In the genomic region with DNA sequence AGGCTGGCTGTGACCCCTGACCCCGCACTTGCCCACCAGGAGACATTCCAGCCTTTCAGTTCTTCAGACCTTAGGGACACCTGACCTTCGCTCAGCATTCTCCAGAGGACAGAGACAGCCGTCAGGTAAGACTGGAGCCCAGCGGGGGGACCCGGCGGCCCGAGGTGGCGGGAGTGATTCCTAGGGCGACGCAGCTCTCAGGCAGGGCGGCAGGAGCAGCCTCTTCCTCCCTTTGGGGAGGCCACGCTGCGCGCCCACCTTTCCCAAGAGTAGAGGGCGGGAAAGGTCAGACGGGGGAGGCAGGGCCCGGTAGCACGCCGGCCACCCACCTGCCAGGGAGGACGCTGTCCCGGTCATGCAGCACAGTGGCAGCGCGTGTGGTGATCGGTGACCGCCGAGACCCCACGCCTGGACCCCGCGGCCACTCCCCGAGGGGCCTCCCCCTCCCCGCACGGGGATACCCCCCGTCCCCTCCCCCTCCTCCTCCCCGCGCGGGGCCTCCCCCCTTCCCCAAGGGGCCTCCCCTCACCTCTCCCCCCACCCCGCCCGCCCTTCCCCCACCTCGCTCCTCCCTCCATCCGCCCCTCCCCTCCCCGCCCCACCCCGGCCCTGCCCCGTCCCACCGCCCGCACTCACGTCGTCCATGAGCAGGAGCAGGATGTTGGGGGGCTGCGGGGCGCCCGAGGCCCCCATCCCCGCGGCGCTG, we compare ENCODE assay signal across 9 cellular contexts. TPM values are rescaled to one million over a fixed set of nuclear protein-coding genes. Genes with fewer than 3 reads are reported as not detected.
A peak's percentile ranks its signal among the peaks of the same experiment; 100 is the strongest.
DNase-seq lines count a peak whose midpoint lies in the region; ATAC-seq, FAIRE-seq and TF ChIP-seq lines count a peak whose summit lies in the region.
"Had no signal": no experiment of that assay in that cellular context is flagged by ENCODE, and none has a peak within 500 bp of the region (broad histone marks: within the 10 kb centered on the region; RNA-seq: fewer than 3 reads in every experiment).

No MANE protein-coding gene starts in this region.

- H3K36me3 Mint-ChIP-seq in activated T-cell treated with anti-CD3 and anti-CD28 coated beads, Interleukin-2, amount 50 U/mL, for 72 hours (ENCODE audit: insufficient read depth in 2 of 2), result peaks cover 3 to 5% of the 10 kb centered on the region in 2 donors

- no peak overlapping the region for H2AFZ ChIP-seq in hepatocyte

- WGBS in A549 (ENCODE audit: missing lambda C conversion rate), result 60% methylated on average over 17 of the region's 53 CpGs
- 13% methylated on average over 22 of the region's 53 CpGs for WGBS in hepatocyte (ENCODE audit: low lambda C conversion rate, missing lambda C conversion rate)

- peak; percentile 53 to 60; a peak in 5 of 6 replicates for ATAC-seq in A549
- peak; percentile 49 to 55 for ATAC-seq in activated T-cell treated with anti-CD3 and anti-CD28 coated beads, Interleukin-2, amount 50 U/mL, for 72 hours (replicated peaks in 1 of 2)
- no peak for ATAC-seq in sciatic nerve

- no peak for TF ChIP-seq EP300 in A549 (IDR thresholded peaks at IDR 0.05)

- H3K4me2 ChIP-seq in A549, result peak overlapping the region; percentile 89
- peak overlapping the region; percentile 98 for H3K4me2 ChIP-seq in hepatocyte

- peaks cover 3% of the 10 kb centered on the region for H4K20me1 ChIP-seq in hepatocyte (ENCODE audit: insufficient read depth, poor library complexity, severe bottlenecking)

- peak overlapping the region; percentile 81 to 92 for H3K27ac ChIP-seq in A549
- H3K27ac ChIP-seq in hepatocyte, result no peak overlapping the region
- H3K27ac ChIP-seq in skin epidermis, result peak overlapping the region; percentile 45 to 94 (median 88)

- FAIRE-seq in A549 (lab: Jason Lieb, UNC), result no peak
- FAIRE-seq: endometrium had no signal

- H3K9me3 Mint-ChIP-seq in activated T-cell treated with anti-CD3 and anti-CD28 coated beads, Interleukin-2, amount 50 U/mL, for 72 hours, result no peaks in the 10 kb centered on the region

- H3K4me1 Mint-ChIP-seq in activated T-cell treated with anti-CD3 and anti-CD28 coated beads, Interleukin-2, amount 50 U/mL, for 72 hours (ENCODE audit: low read depth), result peaks cover 30% of the 10 kb centered on the region

- POLR2A ChIA-PET in A549 (lab: Yijun Ruan, JAX), result interaction anchor here (0.6 to 2.1 kb wide), 5 partner anchors 14 to 50 kb away, joined by 3 to 33 read pairs (median 3); a partner anchor contains a TSS

- H3K27ac Mint-ChIP-seq in activated T-cell treated with anti-CD3 and anti-CD28 coated beads, Interleukin-2, amount 50 U/mL, for 72 hours, result no peak overlapping the region

- peak overlapping the region; percentile 99 to 100 for H3K4me3 Mint-ChIP-seq in activated T-cell treated with anti-CD3 and anti-CD28 coated beads, Interleukin-2, amount 50 U/mL, for 72 hours

- CTCF ChIA-PET in A549 (lab: Yijun Ruan, JAX), result interaction anchor here (0.8 to 3.1 kb wide), 10 partner anchors 10 to 311 kb away, joined by 3 to 39 read pairs (median 4); a partner anchor contains a TSS

- no peaks in the 10 kb centered on the region for H3K36me3 ChIP-seq in hepatocyte (replicated peaks; ENCODE audit: insufficient read depth, low read depth)

- H3K4me1 ChIP-seq in A549 (peaks cover 19% of the 10 kb centered on the region), hepatocyte (ENCODE audit: insufficient read depth) (peaks cover 11% of the 10 kb centered on the region)

- no peaks in the 10 kb centered on the region for H3K9me2 ChIP-seq in hepatocyte (replicated peaks; ENCODE audit: insufficient read depth)

- H3K9me3 ChIP-seq in A549, result no peaks in the 10 kb centered on the region
- H3K9me3 ChIP-seq in hepatocyte (ENCODE audit: low read depth), result no peaks in the 10 kb centered on the region

- intact Hi-C loops in sciatic nerve (cut with DNase I), result no loop called here

- no peak for TF ChIP-seq POLR2A in A549 (IDR thresholded peaks at IDR 0.05; ENCODE audit: low read length)

- no peaks in the 10 kb centered on the region for H3K27me3 Mint-ChIP-seq in activated T-cell treated with anti-CD3 and anti-CD28 coated beads, Interleukin-2, amount 50 U/mL, for 72 hours (ENCODE audit: low read depth)

- DNase-seq in A549 (ENCODE audit: low read depth in 1 of 2, low spot score in 1 of 2), result no peak
- DNase-seq in HFF-Myc (ENCODE audit: extremely low read depth, low read depth), result no peak
- DNase-seq in activated T-cell treated with anti-CD3 and anti-CD28 coated beads, Interleukin-2, amount 50 U/mL, for 72 hours, result peak; percentile 16 to 25
- no peak for DNase-seq in hepatocyte (ENCODE audit: low spot score)
- no peak for DNase-seq in sciatic nerve (ENCODE audit: low spot score)
- no peak for DNase-seq in superior temporal gyrus (ENCODE audit: extremely low spot score)
- no peak for DNase-seq in NCI-H82 treated with DMSO at 0.1 percent for 48 hours (lab: John Stamatoyannopoulos, UW; ENCODE audit: unreplicated experiment)

- H3K27me3 ChIP-seq in hepatocyte, result no peaks in the 10 kb centered on the region

- peak overlapping the region; percentile 72 for H3K4me3 ChIP-seq in A549
- H3K4me3 ChIP-seq in HFF-Myc (replicated peaks; ENCODE audit: low read depth, low read length), result peak overlapping the region; percentile 98
- H3K4me3 ChIP-seq in hepatocyte, result peak overlapping the region; percentile 45
- peak overlapping the region; percentile 73 to 99 (median 93) for H3K4me3 ChIP-seq in skin epidermis

- no peak for TF ChIP-seq RAD21 in A549 (conservative IDR thresholded peaks at IDR 0.05 in 1 of 2, IDR thresholded peaks at IDR 0.05 in 1 of 2)

- TF ChIP-seq CTCF in A549 (IDR thresholded peaks at IDR 0.05) (no peak), HFF-Myc (IDR thresholded peaks at IDR 0.05; ENCODE audit: low read depth, low read length, missing control alignments) (no peak), hepatocyte (IDR thresholded peaks at IDR 0.05; ENCODE audit: poor library complexity) (no peak)

- H3K79me2 ChIP-seq in hepatocyte, result peaks cover 27% of the 10 kb centered on the region

TF ChIP-seq in A549, 52 proteins besides CTCF, POLR2A, EP300 and RAD21 (continues in another document):
- TF ChIP-seq TFCP2L1 (CRISPR knock-in tag; IDR thresholded peaks at IDR 0.05), result no peak
- TF ChIP-seq HOXB13 (CRISPR knock-in tag; IDR thresholded peaks at IDR 0.05; ENCODE audit: low read depth), result no peak

RNA-seq across cellular contexts. Expression of a gene that starts 0.5 kb away (rescaled TPM):
- polyA plus RNA-seq in A549 (2011; rRNA removed) (7.0 and 14.7 TPM in 2 replicates), A549 (2017; fragmentation: RNase III; extraction: RNeasy Plus Mini Kit Qiagen cat#74134 plus additional on column Dnase treatment) (27.9 to 31.2 TPM (median 29.9 TPM) in 3 replicates), hepatocyte (38.9 and 53.5 TPM in 2 replicates)
- 17.3 and 22.2 TPM in 2 replicates for polyA plus RNA-seq in A549 (2012; cell fraction: cytosol; rRNA removed)
- polyA plus RNA-seq in A549 (2012; cell fraction: nucleus; rRNA removed), result 38.9 and 41.1 TPM in 2 replicates
- polyA minus RNA-seq in A549 (2011; rRNA and poly(A)+ RNA removed), result 9.8 and 10.2 TPM in 2 replicates
- 10 to 100 TPM; 26.1 to 31.7 TPM for total RNA-seq in activated T-cell treated with anti-CD3 and anti-CD28 coated beads, Interleukin-2, amount 50 U/mL, for 72 hours
- total RNA-seq in hepatocyte (19.6 and 22.4 TPM in 2 replicates), sciatic nerve (41.1 TPM)

RNA-seq across cellular contexts. Expression of a gene that starts 0.7 kb away (rescaled TPM):
- polyA plus RNA-seq in A549 (2011; rRNA removed) (70.3 and 77.0 TPM in 2 replicates), A549 (2017; fragmentation: RNase III; extraction: RNeasy Plus Mini Kit Qiagen cat#74134 plus additional on column Dnase treatment) (69.4 to 80.2 TPM (median 77.5 TPM) in 3 replicates), hepatocyte (191 and 215 TPM in 2 replicates)
- 81.5 and 101 TPM in 2 replicates for polyA plus RNA-seq in A549 (2012; cell fraction: cytosol; rRNA removed)
- polyA plus RNA-seq in A549 (2012; cell fraction: nucleus; rRNA removed), result 63.1 and 63.3 TPM in 2 replicates
- polyA minus RNA-seq in A549 (2011; rRNA and poly(A)+ RNA removed), result 28.6 and 47.8 TPM in 2 replicates
- total RNA-seq in activated T-cell treated with anti-CD3 and anti-CD28 coated beads, Interleukin-2, amount 50 U/mL, for 72 hours, result 10 to 100 TPM; 32.0 to 35.2 TPM
- total RNA-seq in hepatocyte (58.7 and 70.8 TPM in 2 replicates), sciatic nerve (41.2 TPM)

RNA-seq across cellular contexts. Expression of a gene that starts 10.2 kb away (rescaled TPM):
- polyA plus RNA-seq in A549 (2011; rRNA removed) (not detected in 2 replicates), A549 (2017; fragmentation: RNase III; extraction: RNeasy Plus Mini Kit Qiagen cat#74134 plus additional on column Dnase treatment) (not detected in 3 replicates), hepatocyte (not detected in 2 replicates)
- not detected in 2 replicates for polyA plus RNA-seq in A549 (2012; cell fraction: cytosol; rRNA removed)
- polyA plus RNA-seq in A549 (2012; cell fraction: nucleus; rRNA removed), result 0.17 TPM in 1 of 2 replicates, not detected in the other
- polyA minus RNA-seq in A549 (2011; rRNA and poly(A)+ RNA removed), result not detected in 2 replicates
- not detected for total RNA-seq in activated T-cell treated with anti-CD3 and anti-CD28 coated beads, Interleukin-2, amount 50 U/mL, for 72 hours
- total RNA-seq in hepatocyte (not detected in 2 replicates), sciatic nerve (not detected)

RNA-seq across cellular contexts. Expression of a gene that starts 44.5 kb away (rescaled TPM):
- polyA plus RNA-seq in A549 (2011; rRNA removed) (113 and 115 TPM in 2 replicates), A549 (2017; fragmentation: RNase III; extraction: RNeasy Plus Mini Kit Qiagen cat#74134 plus additional on column Dnase treatment) (252 to 259 TPM (median 258 TPM) in 3 replicates), hepatocyte (237 and 273 TPM in 2 replicates)
- 223 and 291 TPM in 2 replicates for polyA plus RNA-seq in A549 (2012; cell fraction: cytosol; rRNA removed)
- polyA plus RNA-seq in A549 (2012; cell fraction: nucleus; rRNA removed), result 199 and 257 TPM in 2 replicates
- 54.2 and 54.5 TPM in 2 replicates for polyA minus RNA-seq in A549 (2011; rRNA and poly(A)+ RNA removed)
- 100 to 1,000 TPM; 116 to 139 TPM for total RNA-seq in activated T-cell treated with anti-CD3 and anti-CD28 coated beads, Interleukin-2, amount 50 U/mL, for 72 hours
- total RNA-seq in hepatocyte (101 and 119 TPM in 2 replicates), sciatic nerve (46.0 TPM)

RNA-seq across cellular contexts. Expression of a gene that starts 52.7 kb away (rescaled TPM):
- polyA plus RNA-seq in A549 (2011; rRNA removed) (3.4 and 3.8 TPM in 2 replicates), A549 (2017; fragmentation: RNase III; extraction: RNeasy Plus Mini Kit Qiagen cat#74134 plus additional on column Dnase treatment) (16.0 to 17.5 TPM (median 17.0 TPM) in 3 replicates), hepatocyte (5.1 and 6.8 TPM in 2 replicates)
- polyA plus RNA-seq in A549 (2012; cell fraction: cytosol; rRNA removed), result 30.8 and 47.0 TPM in 2 replicates
- polyA plus RNA-seq in A549 (2012; cell fraction: nucleus; rRNA removed), result 41.9 and 85.6 TPM in 2 replicates
- polyA minus RNA-seq in A549 (2011; rRNA and poly(A)+ RNA removed), result 4.1 and 6.5 TPM in 2 replicates
- total RNA-seq in activated T-cell treated with anti-CD3 and anti-CD28 coated beads, Interleukin-2, amount 50 U/mL, for 72 hours, result 100 to 1,000 TPM; 167 to 172 TPM
- total RNA-seq in hepatocyte (5.2 and 6.9 TPM in 2 replicates), sciatic nerve (0.76 TPM)

Comparison
In these comparisons a context has a peak if more than half of its experiments do, and no peak if none do; other contexts are left out.
1. DNase-seq: peak in activated T-cell treated with anti-CD3 and anti-CD28 coated beads, Interleukin-2, amount 50 U/mL, for 72 hours (2 of 2); none in A549 (0 of 2), HFF-Myc (single experiment), hepatocyte (single experiment), sciatic nerve (single experiment), superior temporal gyrus (single experiment) and NCI-H82 treated with DMSO at 0.1 percent for 48 hours (single experiment).
2. H3K4me3 ChIP-seq: peak in every context shown above with its lines; median percentile 98 in HFF-Myc; 93 in skin epidermis; 72 in A549; 45 in hepatocyte.